1 cellular context compared by ENCODE assay signal in the genomic region with DNA sequence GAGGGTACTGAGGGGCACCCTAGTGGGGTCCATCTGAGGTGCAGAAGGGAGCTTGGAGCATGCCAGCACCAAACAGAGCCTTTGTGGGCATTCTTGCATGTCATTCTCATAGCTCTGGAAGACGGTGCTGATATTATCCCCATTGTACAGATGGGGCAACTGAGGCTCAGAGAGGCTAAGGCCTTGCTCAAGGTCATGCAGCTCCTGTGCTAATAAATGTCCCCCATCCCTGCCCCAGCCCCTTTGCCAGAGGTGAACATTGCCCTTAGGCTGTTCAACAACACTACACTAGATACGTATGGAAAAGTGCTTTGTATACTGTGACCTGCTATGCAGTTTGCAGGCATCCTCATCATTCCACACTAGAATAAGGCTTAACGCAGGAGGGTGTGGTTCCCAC.
TF ChIP-seq lines count a peak whose summit lies in the region.

No MANE protein-coding gene starts in this region.

TF ChIP-seq in K562, 482 proteins besides CTCF, POLR2A, EP300 and RAD21 (continued from another document):
- TF ChIP-seq, protein P1, sequence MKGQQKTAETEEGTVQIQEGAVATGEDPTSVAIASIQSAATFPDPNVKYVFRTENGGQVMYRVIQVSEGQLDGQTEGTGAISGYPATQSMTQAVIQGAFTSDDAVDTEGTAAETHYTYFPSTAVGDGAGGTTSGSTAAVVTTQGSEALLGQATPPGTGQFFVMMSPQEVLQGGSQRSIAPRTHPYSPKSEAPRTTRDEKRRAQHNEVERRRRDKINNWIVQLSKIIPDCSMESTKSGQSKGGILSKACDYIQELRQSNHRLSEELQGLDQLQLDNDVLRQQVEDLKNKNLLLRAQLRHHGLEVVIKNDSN (CRISPR knock-in tag; IDR thresholded peaks at IDR 0.05) = no peak
- no peak for TF ChIP-seq SAP30 (IDR thresholded peaks at IDR 0.05; ENCODE audit: borderline replicate concordance, insufficient read depth, low read depth, low read length, poor library complexity, severe bottlenecking)
- no peak for TF ChIP-seq BDP1 (IDR thresholded peaks at IDR 0.05; ENCODE audit: insufficient read depth, insufficient read length)
- TF ChIP-seq, protein P2, sequence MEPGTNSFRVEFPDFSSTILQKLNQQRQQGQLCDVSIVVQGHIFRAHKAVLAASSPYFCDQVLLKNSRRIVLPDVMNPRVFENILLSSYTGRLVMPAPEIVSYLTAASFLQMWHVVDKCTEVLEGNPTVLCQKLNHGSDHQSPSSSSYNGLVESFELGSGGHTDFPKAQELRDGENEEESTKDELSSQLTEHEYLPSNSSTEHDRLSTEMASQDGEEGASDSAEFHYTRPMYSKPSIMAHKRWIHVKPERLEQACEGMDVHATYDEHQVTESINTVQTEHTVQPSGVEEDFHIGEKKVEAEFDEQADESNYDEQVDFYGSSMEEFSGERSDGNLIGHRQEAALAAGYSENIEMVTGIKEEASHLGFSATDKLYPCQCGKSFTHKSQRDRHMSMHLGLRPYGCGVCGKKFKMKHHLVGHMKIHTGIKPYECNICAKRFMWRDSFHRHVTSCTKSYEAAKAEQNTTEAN (CRISPR knock-in tag; IDR thresholded peaks at IDR 0.05) = no peak
- TF ChIP-seq, protein P3, sequence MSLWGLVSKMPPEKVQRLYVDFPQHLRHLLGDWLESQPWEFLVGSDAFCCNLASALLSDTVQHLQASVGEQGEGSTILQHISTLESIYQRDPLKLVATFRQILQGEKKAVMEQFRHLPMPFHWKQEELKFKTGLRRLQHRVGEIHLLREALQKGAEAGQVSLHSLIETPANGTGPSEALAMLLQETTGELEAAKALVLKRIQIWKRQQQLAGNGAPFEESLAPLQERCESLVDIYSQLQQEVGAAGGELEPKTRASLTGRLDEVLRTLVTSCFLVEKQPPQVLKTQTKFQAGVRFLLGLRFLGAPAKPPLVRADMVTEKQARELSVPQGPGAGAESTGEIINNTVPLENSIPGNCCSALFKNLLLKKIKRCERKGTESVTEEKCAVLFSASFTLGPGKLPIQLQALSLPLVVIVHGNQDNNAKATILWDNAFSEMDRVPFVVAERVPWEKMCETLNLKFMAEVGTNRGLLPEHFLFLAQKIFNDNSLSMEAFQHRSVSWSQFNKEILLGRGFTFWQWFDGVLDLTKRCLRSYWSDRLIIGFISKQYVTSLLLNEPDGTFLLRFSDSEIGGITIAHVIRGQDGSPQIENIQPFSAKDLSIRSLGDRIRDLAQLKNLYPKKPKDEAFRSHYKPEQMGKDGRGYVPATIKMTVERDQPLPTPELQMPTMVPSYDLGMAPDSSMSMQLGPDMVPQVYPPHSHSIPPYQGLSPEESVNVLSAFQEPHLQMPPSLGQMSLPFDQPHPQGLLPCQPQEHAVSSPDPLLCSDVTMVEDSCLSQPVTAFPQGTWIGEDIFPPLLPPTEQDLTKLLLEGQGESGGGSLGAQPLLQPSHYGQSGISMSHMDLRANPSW (CRISPR knock-in tag; IDR thresholded peaks at IDR 0.05) = no peak
- TF ChIP-seq RCOR1 (IDR thresholded peaks at IDR 0.05; ENCODE audit: borderline replicate concordance in 1 of 2, low read depth in 2 of 2, low read length in 2 of 2) = 0 out of 4 replicates have a peak, but pooled peaks of 1 of the 2 experiments have one; percentile 26
- no peak for TF ChIP-seq HMGN3 (IDR thresholded peaks at IDR 0.05; ENCODE audit: borderline replicate concordance, extremely low read depth, insufficient read length, low read depth, low read length)
- TF ChIP-seq SRSF3 (IDR thresholded peaks at IDR 0.05; ENCODE audit: insufficient read depth, low read length) = no peak
- TF ChIP-seq CBFA2T3 (IDR thresholded peaks at IDR 0.05) = no peak
- TF ChIP-seq SMARCA4 (IDR thresholded peaks at IDR 0.05) = no peak
- TF ChIP-seq SNIP1 (IDR thresholded peaks at IDR 0.05; ENCODE audit: low read depth) = no peak
- TF ChIP-seq ARNT (IDR thresholded peaks at IDR 0.05) = no peak
- peak in 1 of 2 experiments; percentile 44; a peak in 1 of 4 replicates for TF ChIP-seq KDM1A (IDR thresholded peaks at IDR 0.05)
- TF ChIP-seq MIER1 (IDR thresholded peaks at IDR 0.05; ENCODE audit: low read depth) = no peak
- TF ChIP-seq, protein P4, sequence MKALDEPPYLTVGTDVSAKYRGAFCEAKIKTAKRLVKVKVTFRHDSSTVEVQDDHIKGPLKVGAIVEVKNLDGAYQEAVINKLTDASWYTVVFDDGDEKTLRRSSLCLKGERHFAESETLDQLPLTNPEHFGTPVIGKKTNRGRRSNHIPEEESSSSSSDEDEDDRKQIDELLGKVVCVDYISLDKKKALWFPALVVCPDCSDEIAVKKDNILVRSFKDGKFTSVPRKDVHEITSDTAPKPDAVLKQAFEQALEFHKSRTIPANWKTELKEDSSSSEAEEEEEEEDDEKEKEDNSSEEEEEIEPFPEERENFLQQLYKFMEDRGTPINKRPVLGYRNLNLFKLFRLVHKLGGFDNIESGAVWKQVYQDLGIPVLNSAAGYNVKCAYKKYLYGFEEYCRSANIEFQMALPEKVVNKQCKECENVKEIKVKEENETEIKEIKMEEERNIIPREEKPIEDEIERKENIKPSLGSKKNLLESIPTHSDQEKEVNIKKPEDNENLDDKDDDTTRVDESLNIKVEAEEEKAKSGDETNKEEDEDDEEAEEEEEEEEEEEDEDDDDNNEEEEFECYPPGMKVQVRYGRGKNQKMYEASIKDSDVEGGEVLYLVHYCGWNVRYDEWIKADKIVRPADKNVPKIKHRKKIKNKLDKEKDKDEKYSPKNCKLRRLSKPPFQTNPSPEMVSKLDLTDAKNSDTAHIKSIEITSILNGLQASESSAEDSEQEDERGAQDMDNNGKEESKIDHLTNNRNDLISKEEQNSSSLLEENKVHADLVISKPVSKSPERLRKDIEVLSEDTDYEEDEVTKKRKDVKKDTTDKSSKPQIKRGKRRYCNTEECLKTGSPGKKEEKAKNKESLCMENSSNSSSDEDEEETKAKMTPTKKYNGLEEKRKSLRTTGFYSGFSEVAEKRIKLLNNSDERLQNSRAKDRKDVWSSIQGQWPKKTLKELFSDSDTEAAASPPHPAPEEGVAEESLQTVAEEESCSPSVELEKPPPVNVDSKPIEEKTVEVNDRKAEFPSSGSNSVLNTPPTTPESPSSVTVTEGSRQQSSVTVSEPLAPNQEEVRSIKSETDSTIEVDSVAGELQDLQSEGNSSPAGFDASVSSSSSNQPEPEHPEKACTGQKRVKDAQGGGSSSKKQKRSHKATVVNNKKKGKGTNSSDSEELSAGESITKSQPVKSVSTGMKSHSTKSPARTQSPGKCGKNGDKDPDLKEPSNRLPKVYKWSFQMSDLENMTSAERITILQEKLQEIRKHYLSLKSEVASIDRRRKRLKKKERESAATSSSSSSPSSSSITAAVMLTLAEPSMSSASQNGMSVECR (CRISPR knock-in tag; IDR thresholded peaks at IDR 0.05) = no peak
- TF ChIP-seq, protein P5, sequence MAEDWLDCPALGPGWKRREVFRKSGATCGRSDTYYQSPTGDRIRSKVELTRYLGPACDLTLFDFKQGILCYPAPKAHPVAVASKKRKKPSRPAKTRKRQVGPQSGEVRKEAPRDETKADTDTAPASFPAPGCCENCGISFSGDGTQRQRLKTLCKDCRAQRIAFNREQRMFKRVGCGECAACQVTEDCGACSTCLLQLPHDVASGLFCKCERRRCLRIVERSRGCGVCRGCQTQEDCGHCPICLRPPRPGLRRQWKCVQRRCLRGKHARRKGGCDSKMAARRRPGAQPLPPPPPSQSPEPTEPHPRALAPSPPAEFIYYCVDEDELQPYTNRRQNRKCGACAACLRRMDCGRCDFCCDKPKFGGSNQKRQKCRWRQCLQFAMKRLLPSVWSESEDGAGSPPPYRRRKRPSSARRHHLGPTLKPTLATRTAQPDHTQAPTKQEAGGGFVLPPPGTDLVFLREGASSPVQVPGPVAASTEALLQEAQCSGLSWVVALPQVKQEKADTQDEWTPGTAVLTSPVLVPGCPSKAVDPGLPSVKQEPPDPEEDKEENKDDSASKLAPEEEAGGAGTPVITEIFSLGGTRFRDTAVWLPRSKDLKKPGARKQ (CRISPR knock-in tag; IDR thresholded peaks at IDR 0.05) = no peak
- TF ChIP-seq MED1 (CRISPR knock-in tag; IDR thresholded peaks at IDR 0.05; ENCODE audit: borderline replicate concordance) = no peak
- no peak for TF ChIP-seq CEBPB (tag; IDR thresholded peaks at IDR 0.05)
TF ChIP-seq in K562: peak in this region for 6.
